ENCODE assay signal across 7 cellular contexts in genomic region chr20:51540074-51540473, GRCh38. TPM values are rescaled to one million over a fixed set of nuclear protein-coding genes. Genes with fewer than 3 reads are reported as not detected.
DNase-seq lines count a peak whose midpoint lies in the region; ATAC-seq, FAIRE-seq and TF ChIP-seq lines count a peak whose summit lies in the region.
"Not testable (repeated sequence)": the region's sequence is repeated elsewhere in the genome, so short reads cannot be mapped to it uniquely, and the experiment has no call there.

No MANE protein-coding gene starts in this region.

- not testable (repeated sequence) for H3K27me3 ChIP-seq in HL-60 (ENCODE audit: insufficient read depth, poor library complexity, severe bottlenecking); K562 (ENCODE audit: control insufficient read depth in 2 of 2, insufficient read depth in 2 of 2, low read length in 2 of 2); right atrium auricular region

- not testable (repeated sequence) for DNase-seq in HL-60 (ENCODE audit: low read depth in 1 of 2, low spot score in 1 of 2); OCI-LY7 (ENCODE audit: low spot score); activated CD4-positive, alpha-beta memory T cell treated with anti-CD3 and anti-CD28 coated beads for 36 hours; activated T-helper 2 cell treated with anti-CD3 and anti-CD28 coated beads, Interferon-gamma antibody, Interleukin-2, Interleukin-4, amounts not matched to agents 10 μg/mL and 5 μg/mL and 100 μg/mL, durations not matched to agents 14 hours and 24 hours and 36 hours (ENCODE audit: low spot score); K562 (ENCODE audit: extremely low read depth in 1 of 4, low spot score in 3 of 4); right atrium auricular region (ENCODE audit: low spot score); natural killer cell treated with Interleukin-12 subunit alpha and Interleukin-12 subunit beta and Interleukin-15 and Interleukin-18, amount 100 ng/mL, for 72 hours (ENCODE audit: low spot score)

- FAIRE-seq in K562 (lab: Jason Lieb, UNC) = not testable (repeated sequence)

- intact Hi-C loops in OCI-LY7 (cut with micrococcal nuclease; ENCODE audit: unreplicated experiment) = loop anchor here (5.0 kb wide), 1 partner anchor 138 kb away; no protein-coding TSS in a partner anchor
- intact Hi-C loops in activated CD4-positive, alpha-beta memory T cell treated with anti-CD3 and anti-CD28 coated beads for 36 hours (cut with micrococcal nuclease) = loop anchor here (2.0 kb wide), 1 partner anchor 69 kb away; no protein-coding TSS in a partner anchor
- intact Hi-C loops in activated T-helper 2 cell treated with anti-CD3 and anti-CD28 coated beads, Interferon-gamma antibody, Interleukin-2, Interleukin-4, amounts not matched to agents 10 μg/mL and 5 μg/mL and 100 μg/mL, durations not matched to agents 14 hours and 24 hours and 36 hours (cut with micrococcal nuclease) = loop anchor here (2.0 to 5.0 kb wide), 4 partner anchors 55 to 507 kb away; no protein-coding TSS in a partner anchor
- intact Hi-C loops in K562 (cut with micrococcal nuclease) = loop anchor here (2.0 kb wide), 3 partner anchors 47 to 161 kb away; no protein-coding TSS in a partner anchor

- peak overlapping the region; percentile 98 for H3K27ac Mint-ChIP-seq in activated CD4-positive, alpha-beta memory T cell treated with anti-CD3 and anti-CD28 coated beads for 36 hours
- peak overlapping the region; percentile 98 for H3K27ac Mint-ChIP-seq in activated T-helper 2 cell treated with anti-CD3 and anti-CD28 coated beads, Interferon-gamma antibody, Interleukin-2, Interleukin-4, amounts not matched to agents 10 μg/mL and 5 μg/mL and 100 μg/mL, durations not matched to agents 14 hours and 24 hours and 36 hours
- peak overlapping the region; percentile 92 to 95 for H3K27ac Mint-ChIP-seq in natural killer cell treated with Interleukin-12 subunit alpha and Interleukin-12 subunit beta and Interleukin-15 and Interleukin-18, amount 100 ng/mL, for 72 hours

- CTCF ChIA-PET in OCI-LY7 (lab: Charles Lee; ENCODE audit: unreplicated experiment); K562 (lab: Yijun Ruan, JAX; ENCODE audit: low intra/inter-chr PET ratio): not testable (repeated sequence)
- CTCF ChIA-PET in activated CD4-positive, alpha-beta memory T cell treated with anti-CD3 and anti-CD28 coated beads for 36 hours (lab: Charles Lee) = interaction anchor here (0.6 to 6.4 kb wide), 5 partner anchors 11 to 136 kb away, joined by 3 to 53 read pairs (median 3); no protein-coding TSS in a partner anchor

- peaks cover 72% of the 10 kb centered on the region for H3K4me1 ChIP-seq in OCI-LY7 (ENCODE audit: insufficient read depth, low read length, poor library complexity, severe bottlenecking)
- peaks cover 26 to 40% of the 10 kb centered on the region in 2 experiments; a peak in 4 of 5 replicates for H3K4me1 ChIP-seq in K562 (replicated peaks in 1 of 2; ENCODE audit: control insufficient read depth in 2 of 2, insufficient read depth in 2 of 2, low read length in 2 of 2)
- peaks cover 3 to 60% of the 10 kb centered on the region in 2 donors for H3K4me1 ChIP-seq in right atrium auricular region

- not testable (repeated sequence) for H3K9me3 Mint-ChIP-seq in activated CD4-positive, alpha-beta memory T cell treated with anti-CD3 and anti-CD28 coated beads for 36 hours; activated T-helper 2 cell treated with anti-CD3 and anti-CD28 coated beads, Interferon-gamma antibody, Interleukin-2, Interleukin-4, amounts not matched to agents 10 μg/mL and 5 μg/mL and 100 μg/mL, durations not matched to agents 14 hours and 24 hours and 36 hours; natural killer cell treated with Interleukin-12 subunit alpha and Interleukin-12 subunit beta and Interleukin-15 and Interleukin-18, amount 100 ng/mL, for 72 hours

- WGBS in K562 (ENCODE audit: insufficient coverage, low coverage, missing lambda C conversion rate) = 54% methylated on average over 7 of the region's 7 CpGs

- ATAC-seq in K562; natural killer cell treated with Interleukin-12 subunit alpha and Interleukin-12 subunit beta and Interleukin-15 and Interleukin-18, amount 100 ng/mL, for 72 hours: not testable (repeated sequence)

- TF ChIP-seq RAD21 in K562 (CRISPR knock-in tag; conservative IDR thresholded peaks at IDR 0.05 in 1 of 2, IDR thresholded peaks at IDR 0.05 in 1 of 2) = not testable (repeated sequence)

- H3K27me3 Mint-ChIP-seq in activated CD4-positive, alpha-beta memory T cell treated with anti-CD3 and anti-CD28 coated beads for 36 hours; activated T-helper 2 cell treated with anti-CD3 and anti-CD28 coated beads, Interferon-gamma antibody, Interleukin-2, Interleukin-4, amounts not matched to agents 10 μg/mL and 5 μg/mL and 100 μg/mL, durations not matched to agents 14 hours and 24 hours and 36 hours (ENCODE audit: low read depth); natural killer cell treated with Interleukin-12 subunit alpha and Interleukin-12 subunit beta and Interleukin-15 and Interleukin-18, amount 100 ng/mL, for 72 hours: not testable (repeated sequence)

- H3K27ac ChIP-seq in HL-60 (replicated peaks) = peak overlapping the region; percentile 85; the same call in 1 of the 2 replicates
- H3K27ac ChIP-seq in OCI-LY7 (ENCODE audit: low read depth, low read length, poor library complexity, severe bottlenecking) = not testable (repeated sequence)
- H3K27ac ChIP-seq in K562 (ENCODE audit: extremely low read depth, low read depth, low read length) = peak overlapping the region; percentile 40; the same call in 2 of the 3 replicates
- peak overlapping the region; percentile 88 to 94 for H3K27ac ChIP-seq in right atrium auricular region

- H3K79me2 ChIP-seq in OCI-LY7 (ENCODE audit: insufficient read depth, low read depth, low read length) (peaks cover 73% of the 10 kb centered on the region), K562 (ENCODE audit: control insufficient read depth, insufficient read depth, low read length) (peaks cover 67% of the 10 kb centered on the region)

- peaks cover 46% of the 10 kb centered on the region for H3K36me3 Mint-ChIP-seq in activated CD4-positive, alpha-beta memory T cell treated with anti-CD3 and anti-CD28 coated beads for 36 hours
- peaks cover 57% of the 10 kb centered on the region for H3K36me3 Mint-ChIP-seq in activated T-helper 2 cell treated with anti-CD3 and anti-CD28 coated beads, Interferon-gamma antibody, Interleukin-2, Interleukin-4, amounts not matched to agents 10 μg/mL and 5 μg/mL and 100 μg/mL, durations not matched to agents 14 hours and 24 hours and 36 hours (ENCODE audit: low read depth)
- H3K36me3 Mint-ChIP-seq in natural killer cell treated with Interleukin-12 subunit alpha and Interleukin-12 subunit beta and Interleukin-15 and Interleukin-18, amount 100 ng/mL, for 72 hours = peaks cover 10% of the 10 kb centered on the region

- TF ChIP-seq POLR2A in K562 (conservative IDR thresholded peaks at IDR 0.05) = not testable (repeated sequence)

- not testable (repeated sequence) for BruUV-seq in OCI-LY7 (replicated peaks; lab: Mats Ljungman, UMichigan); K562 (replicated peaks; lab: Mats Ljungman, UMichigan)

- POLR2A ChIA-PET in OCI-LY7 (lab: Charles Lee) = interaction anchor here (1.0 to 1.5 kb wide), 3 partner anchors 11 to 83 kb away, joined by 3 to 4 read pairs (median 3); no protein-coding TSS in a partner anchor
- POLR2A ChIA-PET in activated CD4-positive, alpha-beta memory T cell treated with anti-CD3 and anti-CD28 coated beads for 36 hours (lab: Charles Lee) = interaction anchor here (1.0 to 6.4 kb wide), 7 partner anchors 11 to 139 kb away, joined by 3 to 128 read pairs (median 10); no protein-coding TSS in a partner anchor
- POLR2A ChIA-PET in K562 (lab: Yijun Ruan, JAX) = interaction anchor here (1.1 kb wide), 1 partner anchor 25 kb away, joined by 4 read pairs; no protein-coding TSS in a partner anchor

- H3K9me3 ChIP-seq in OCI-LY7 (ENCODE audit: low read length); K562 (replicated peaks; ENCODE audit: control insufficient read depth, insufficient read depth, low read depth, low read length); right atrium auricular region: not testable (repeated sequence)

- not testable (repeated sequence) for TF ChIP-seq CTCF in HL-60 (IDR thresholded peaks at IDR 0.05; ENCODE audit: insufficient read depth, low read length); OCI-LY7 (conservative IDR thresholded peaks at IDR 0.05; ENCODE audit: low read length); K562 (IDR thresholded peaks at IDR 0.05 in 2 of 3, conservative IDR thresholded peaks at IDR 0.05 in 1 of 3; ENCODE audit: insufficient read depth in 2 of 3, low read depth in 1 of 3, low read length in 3 of 3); right atrium auricular region (IDR thresholded peaks at IDR 0.05)

- H2AFZ ChIP-seq in OCI-LY7 (ENCODE audit: low read length); K562 (ENCODE audit: low read depth, low read length): not testable (repeated sequence)

- H3K36me3 ChIP-seq in OCI-LY7 (ENCODE audit: insufficient read depth, low read length) (peaks cover 30% of the 10 kb centered on the region), K562 (ENCODE audit: control insufficient read depth, insufficient read depth, low read length) (peaks cover 24% of the 10 kb centered on the region)
- H3K36me3 ChIP-seq in right atrium auricular region = not testable (repeated sequence)

- H4K20me1 ChIP-seq in OCI-LY7 (ENCODE audit: insufficient read depth, low read length); K562 (replicated peaks; ENCODE audit: control insufficient read depth, insufficient read depth, low read length): not testable (repeated sequence)

- peaks cover 62% of the 10 kb centered on the region for H3K4me1 Mint-ChIP-seq in activated CD4-positive, alpha-beta memory T cell treated with anti-CD3 and anti-CD28 coated beads for 36 hours (ENCODE audit: low read depth)
- H3K4me1 Mint-ChIP-seq in activated T-helper 2 cell treated with anti-CD3 and anti-CD28 coated beads, Interferon-gamma antibody, Interleukin-2, Interleukin-4, amounts not matched to agents 10 μg/mL and 5 μg/mL and 100 μg/mL, durations not matched to agents 14 hours and 24 hours and 36 hours (ENCODE audit: low read depth) = peaks cover 64% of the 10 kb centered on the region
- H3K4me1 Mint-ChIP-seq in natural killer cell treated with Interleukin-12 subunit alpha and Interleukin-12 subunit beta and Interleukin-15 and Interleukin-18, amount 100 ng/mL, for 72 hours (ENCODE audit: low read depth in 2 of 2) = peaks cover 69 to 75% of the 10 kb centered on the region in 2 donors

- not testable (repeated sequence) for H3K9ac ChIP-seq in K562 (ENCODE audit: insufficient read depth in 1 of 2, low read depth in 2 of 2, low read length in 2 of 2)

- not testable (repeated sequence) for TF ChIP-seq EP300 in K562 (IDR thresholded peaks at IDR 0.05; ENCODE audit: low read length)

- not testable (repeated sequence) for H3K9me2 ChIP-seq in OCI-LY7 (ENCODE audit: insufficient read depth, low read length)

- peak overlapping the region; percentile 82 for H3K4me2 ChIP-seq in OCI-LY7 (ENCODE audit: low read length)
- H3K4me2 ChIP-seq in K562 (ENCODE audit: insufficient read depth, low read length) = peak overlapping the region; percentile 45; the same call in 1 of the 2 replicates

- not testable (repeated sequence) for H3K9me1 ChIP-seq in K562 (ENCODE audit: control insufficient read depth, insufficient read depth, low read length)

- H3K4me3 Mint-ChIP-seq in activated CD4-positive, alpha-beta memory T cell treated with anti-CD3 and anti-CD28 coated beads for 36 hours = peak overlapping the region; percentile 98
- H3K4me3 Mint-ChIP-seq in activated T-helper 2 cell treated with anti-CD3 and anti-CD28 coated beads, Interferon-gamma antibody, Interleukin-2, Interleukin-4, amounts not matched to agents 10 μg/mL and 5 μg/mL and 100 μg/mL, durations not matched to agents 14 hours and 24 hours and 36 hours (ENCODE audit: low read depth) = peak overlapping the region; percentile 96
- H3K4me3 Mint-ChIP-seq in natural killer cell treated with Interleukin-12 subunit alpha and Interleukin-12 subunit beta and Interleukin-15 and Interleukin-18, amount 100 ng/mL, for 72 hours = peak overlapping the region; percentile 98

- H3K4me3 ChIP-seq in HL-60 (replicated peaks; ENCODE audit: insufficient read depth, low read length); K562; right atrium auricular region: not testable (repeated sequence)
- H3K4me3 ChIP-seq in OCI-LY7 (ENCODE audit: low read depth, low read length, poor library complexity, severe bottlenecking) = peak overlapping the region; percentile 79

- in situ Hi-C loops in K562 (cut with MboI) = not testable (repeated sequence)

RNA-seq across cellular contexts. Expression of gene NFATC2, which starts 2.4 kb away (rescaled TPM):
- 12.5 TPM in 2 replicates for total RNA-seq in OCI-LY7 (2014; rRNA removed; shearing (Covaris generic))
- total RNA-seq in OCI-LY7 (2022) (43.7 and 43.8 TPM in 2 replicates), K562 (2014; rRNA removed) (2.5 and 3.7 TPM in 2 replicates), K562 (2014; rRNA removed; fragmentation: Illumina TruSeq; extraction: Trizol) (2.7 and 3.0 TPM in 2 replicates), K562 (2015; rRNA removed; fragmentation: Illumina TruSeq; extraction: Trizol) (2.6 and 3.3 TPM in 2 replicates), K562 (2021) (11.2 and 11.3 TPM in 2 replicates), right atrium auricular region (10 to 100 TPM in 1 of 2 donors, 1 to 10 TPM in 1; 8.6 to 12.5 TPM)
- total RNA-seq in activated CD4-positive, alpha-beta memory T cell treated with anti-CD3 and anti-CD28 coated beads for 36 hours = 10 to 100 TPM; 35.8 to 36.5 TPM
- 67.1 and 68.0 TPM in 2 replicates for total RNA-seq in activated T-helper 2 cell treated with anti-CD3 and anti-CD28 coated beads, Interferon-gamma antibody, Interleukin-2, Interleukin-4, amounts not matched to agents 10 μg/mL and 5 μg/mL and 100 μg/mL, durations not matched to agents 14 hours and 24 hours and 36 hours
- total RNA-seq in K562 (2011; cell fraction: chromatin; rRNA removed; ENCODE audit: low replicate concordance) = 19.7 and 27.2 TPM in 2 replicates
- 7.7 and 10.9 TPM in 2 replicates for total RNA-seq in K562 (2011; cell fraction: nucleolus; rRNA removed)
- 16.1 and 29.1 TPM in 2 replicates for total RNA-seq in K562 (2011; cell fraction: nucleoplasm; rRNA removed)
- polyA plus RNA-seq in K562 (2011; rRNA removed) (1.6 and 2.1 TPM in 2 replicates), K562 (2014; fragmentation: Illumina TruSeq; extraction: Trizol) (7.0 and 8.1 TPM in 2 replicates), K562 (2014; fragmentation: Nextera tagmentation; extraction: Ambion mirVana) (1 to 10 TPM; 1.9 to 4.1 TPM), K562 (2014; rRNA removed) (3.8 and 4.0 TPM in 2 replicates)
- 1.00 and 1.6 TPM in 2 replicates for polyA plus RNA-seq in K562 (2011; cell fraction: cytosol; rRNA removed)
- 5.3 and 5.7 TPM in 2 replicates for polyA plus RNA-seq in K562 (2011; cell fraction: nucleus; rRNA removed)
- 7.2 and 8.8 TPM in 2 replicates for polyA plus RNA-seq in K562 (2012)
- 2.7 and 4.2 TPM in 2 replicates for polyA minus RNA-seq in K562 (2011; rRNA and poly(A)+ RNA removed)
- polyA minus RNA-seq in K562 (2011; cell fraction: cytosol; rRNA and poly(A)+ RNA removed) = 4.4 and 4.8 TPM in 2 replicates
- 4.3 TPM in 2 replicates for polyA minus RNA-seq in K562 (2011; cell fraction: nucleus; rRNA and poly(A)+ RNA removed)
- 10 to 100 TPM; 83.3 to 97.1 TPM for total RNA-seq in natural killer cell treated with Interleukin-12 subunit alpha and Interleukin-12 subunit beta and Interleukin-15 and Interleukin-18, amount 100 ng/mL, for 72 hours
